In the genomic region with DNA sequence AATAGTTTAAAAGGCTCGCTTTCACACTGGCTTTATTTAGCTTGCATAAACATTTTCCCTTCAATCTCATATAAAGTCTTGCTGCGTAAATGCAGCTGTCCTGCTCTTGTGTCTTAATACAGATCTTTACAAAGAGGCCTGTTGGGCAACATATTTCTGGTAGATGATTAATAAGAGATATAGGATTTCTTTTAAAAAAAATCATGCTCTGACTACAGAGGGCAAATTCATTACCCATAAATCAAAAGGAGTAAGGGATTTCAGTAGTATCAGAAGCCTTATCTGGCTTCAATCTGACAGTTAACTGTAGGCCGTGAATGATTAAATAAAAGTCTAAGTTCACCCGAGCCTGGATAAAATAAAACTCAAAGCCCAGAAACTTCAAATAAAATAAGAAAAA, we compare ENCODE assay signal across 3 cellular contexts.
A peak's percentile ranks its signal among the peaks of the same experiment; 100 is the strongest.
TF ChIP-seq lines count a peak whose summit lies in the region.

No MANE protein-coding gene starts in this region.

TF ChIP-seq in SK-N-SH treated with all-trans-retinoic acid at 6 μM for 48 hours, 23 proteins besides CTCF, POLR2A, EP300 and RAD21:
- TF ChIP-seq, protein P1, sequence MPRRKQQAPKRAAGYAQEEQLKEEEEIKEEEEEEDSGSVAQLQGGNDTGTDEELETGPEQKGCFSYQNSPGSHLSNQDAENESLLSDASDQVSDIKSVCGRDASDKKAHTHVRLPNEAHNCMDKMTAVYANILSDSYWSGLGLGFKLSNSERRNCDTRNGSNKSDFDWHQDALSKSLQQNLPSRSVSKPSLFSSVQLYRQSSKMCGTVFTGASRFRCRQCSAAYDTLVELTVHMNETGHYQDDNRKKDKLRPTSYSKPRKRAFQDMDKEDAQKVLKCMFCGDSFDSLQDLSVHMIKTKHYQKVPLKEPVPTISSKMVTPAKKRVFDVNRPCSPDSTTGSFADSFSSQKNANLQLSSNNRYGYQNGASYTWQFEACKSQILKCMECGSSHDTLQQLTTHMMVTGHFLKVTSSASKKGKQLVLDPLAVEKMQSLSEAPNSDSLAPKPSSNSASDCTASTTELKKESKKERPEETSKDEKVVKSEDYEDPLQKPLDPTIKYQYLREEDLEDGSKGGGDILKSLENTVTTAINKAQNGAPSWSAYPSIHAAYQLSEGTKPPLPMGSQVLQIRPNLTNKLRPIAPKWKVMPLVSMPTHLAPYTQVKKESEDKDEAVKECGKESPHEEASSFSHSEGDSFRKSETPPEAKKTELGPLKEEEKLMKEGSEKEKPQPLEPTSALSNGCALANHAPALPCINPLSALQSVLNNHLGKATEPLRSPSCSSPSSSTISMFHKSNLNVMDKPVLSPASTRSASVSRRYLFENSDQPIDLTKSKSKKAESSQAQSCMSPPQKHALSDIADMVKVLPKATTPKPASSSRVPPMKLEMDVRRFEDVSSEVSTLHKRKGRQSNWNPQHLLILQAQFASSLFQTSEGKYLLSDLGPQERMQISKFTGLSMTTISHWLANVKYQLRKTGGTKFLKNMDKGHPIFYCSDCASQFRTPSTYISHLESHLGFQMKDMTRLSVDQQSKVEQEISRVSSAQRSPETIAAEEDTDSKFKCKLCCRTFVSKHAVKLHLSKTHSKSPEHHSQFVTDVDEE (CRISPR knock-in tag; IDR thresholded peaks at IDR 0.05) = no peak
- TF ChIP-seq TCF4 (CRISPR knock-in tag; IDR thresholded peaks at IDR 0.05; ENCODE audit: borderline replicate concordance) (no peak), RARB (CRISPR knock-in tag; IDR thresholded peaks at IDR 0.05) (no peak), ISL1 (CRISPR knock-in tag; IDR thresholded peaks at IDR 0.05) (peak; percentile 43; the same call in 1 of the 2 replicates), ESRRG (CRISPR knock-in tag; IDR thresholded peaks at IDR 0.05) (no peak), GLIS3 (CRISPR knock-in tag; IDR thresholded peaks at IDR 0.05) (no peak)
TF ChIP-seq in SK-N-SH treated with all-trans-retinoic acid at 6 μM for 48 hours: peak in this region for 1.

TF ChIP-seq in SK-N-SH, 30 proteins besides CTCF, POLR2A, EP300 and RAD21 (continued from another document):
- no peak for TF ChIP-seq USF2 (IDR thresholded peaks at IDR 0.05; ENCODE audit: borderline replicate concordance, low read depth, low read length)
- no peak for TF ChIP-seq RFX5 (IDR thresholded peaks at IDR 0.05; ENCODE audit: low read length)
- TF ChIP-seq REST (IDR thresholded peaks at IDR 0.05; ENCODE audit: low read depth, low read length) = no peak
- no peak for TF ChIP-seq GABPA (IDR thresholded peaks at IDR 0.05; ENCODE audit: low read depth)
- no peak for TF ChIP-seq FOXM1 (IDR thresholded peaks at IDR 0.05; ENCODE audit: low read depth)
- TF ChIP-seq TAF1 (IDR thresholded peaks at IDR 0.05; ENCODE audit: borderline replicate concordance, low read depth, low read length) = no peak
- TF ChIP-seq SMC3 (IDR thresholded peaks at IDR 0.05; ENCODE audit: low read depth, low read length) = no peak
- no peak for TF ChIP-seq FOXJ3 (CRISPR knock-in tag; IDR thresholded peaks at IDR 0.05)
- TF ChIP-seq, protein P2, sequence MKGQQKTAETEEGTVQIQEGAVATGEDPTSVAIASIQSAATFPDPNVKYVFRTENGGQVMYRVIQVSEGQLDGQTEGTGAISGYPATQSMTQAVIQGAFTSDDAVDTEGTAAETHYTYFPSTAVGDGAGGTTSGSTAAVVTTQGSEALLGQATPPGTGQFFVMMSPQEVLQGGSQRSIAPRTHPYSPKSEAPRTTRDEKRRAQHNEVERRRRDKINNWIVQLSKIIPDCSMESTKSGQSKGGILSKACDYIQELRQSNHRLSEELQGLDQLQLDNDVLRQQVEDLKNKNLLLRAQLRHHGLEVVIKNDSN (IDR thresholded peaks at IDR 0.05; ENCODE audit: borderline replicate concordance, low read depth) = no peak
- TF ChIP-seq MEF2A (IDR thresholded peaks at IDR 0.05; ENCODE audit: borderline replicate concordance, low read depth) = no peak
- TF ChIP-seq SIN3A (IDR thresholded peaks at IDR 0.05; ENCODE audit: borderline replicate concordance, low read depth, low read length) = no peak
- TF ChIP-seq EZH2phosphoT487 (IDR thresholded peaks at IDR 0.05; ENCODE audit: borderline replicate concordance, low read depth) = no peak

TF ChIP-seq in WTC11, 78 proteins besides CTCF, POLR2A, EP300 and RAD21 (continued from another document):
- no peak for TF ChIP-seq MXD4 (CRISPR knock-in tag; IDR thresholded peaks at IDR 0.05; ENCODE audit: borderline replicate concordance)
- TF ChIP-seq NFYB (CRISPR knock-in tag; conservative IDR thresholded peaks at IDR 0.05; ENCODE audit: low read depth) = no peak
- TF ChIP-seq, protein P3, sequence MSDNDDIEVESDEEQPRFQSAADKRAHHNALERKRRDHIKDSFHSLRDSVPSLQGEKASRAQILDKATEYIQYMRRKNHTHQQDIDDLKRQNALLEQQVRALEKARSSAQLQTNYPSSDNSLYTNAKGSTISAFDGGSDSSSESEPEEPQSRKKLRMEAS (CRISPR knock-in tag; IDR thresholded peaks at IDR 0.05) = no peak
- no peak for TF ChIP-seq PREB (CRISPR knock-in tag; IDR thresholded peaks at IDR 0.05; ENCODE audit: borderline replicate concordance)
- no peak for TF ChIP-seq NR3C1 (CRISPR knock-in tag; conservative IDR thresholded peaks at IDR 0.05; ENCODE audit: low read depth)
- no peak for TF ChIP-seq ZNF121 (CRISPR knock-in tag; IDR thresholded peaks at IDR 0.05)
